ENCODE assay signal across 11 cellular contexts in genomic region chr18:2967820-2968219, GRCh38. TPM values are rescaled to one million over a fixed set of nuclear protein-coding genes. Genes with fewer than 3 reads are reported as not detected.
DNase-seq lines count a peak whose midpoint lies in the region; ATAC-seq and TF ChIP-seq lines count a peak whose summit lies in the region.
"Had no signal": no experiment of that assay in that cellular context is flagged by ENCODE, and none has a peak within 500 bp of the region (broad histone marks: within the 10 kb centered on the region; RNA-seq: fewer than 3 reads in every experiment).

No MANE protein-coding gene starts in this region.

- H3K36me3 ChIP-seq in muscle layer of duodenum (ENCODE audit: control insufficient read depth in 1 of 2, insufficient read depth in 2 of 2, low read length in 2 of 2) (no peaks in the 10 kb centered on the region), suprapubic skin (no peaks in the 10 kb centered on the region)

- H3K4me3 Mint-ChIP-seq in stimulated activated naive CD8-positive, alpha-beta T cell treated with anti-CD3 and anti-CD28 coated beads, Interleukin-15, Interleukin-2, amounts not matched to agents 100 ng/mL and 50 ng/mL, for 24 hours: peak overlapping the region; percentile 39
- peak overlapping the region; percentile 64 for H3K4me3 Mint-ChIP-seq in activated naive CD8-positive, alpha-beta T cell treated with anti-CD3 and anti-CD28 coated beads, Interleukin-2, amount 10 ng/mL, durations not matched to agents 7 days and 5 days

- no peaks in the 10 kb centered on the region for H3K9me3 Mint-ChIP-seq in stimulated activated naive CD8-positive, alpha-beta T cell treated with anti-CD3 and anti-CD28 coated beads, Interleukin-15, Interleukin-2, amounts not matched to agents 100 ng/mL and 50 ng/mL, for 24 hours
- H3K9me3 Mint-ChIP-seq in activated naive CD8-positive, alpha-beta T cell treated with anti-CD3 and anti-CD28 coated beads, Interleukin-2, amount 10 ng/mL, durations not matched to agents 7 days and 5 days: no peaks in the 10 kb centered on the region

- no peak for TF ChIP-seq POLR2A in suprapubic skin (IDR thresholded peaks at IDR 0.05)

- TF ChIP-seq CTCF in suprapubic skin (IDR thresholded peaks at IDR 0.05): no peak

- no peak for DNase-seq in stimulated activated naive CD8-positive, alpha-beta T cell treated with anti-CD3 and anti-CD28 coated beads, Interleukin-15, Interleukin-2, amounts not matched to agents 100 U/mL and 50 U/mL, for 24 hours
- DNase-seq in activated naive CD8-positive, alpha-beta T cell treated with anti-CD3 and anti-CD28 coated beads, Interleukin-2, amount 10 ng/mL, durations not matched to agents 7 days and 5 days: no peak
- DNase-seq in stimulated activated CD4-positive, alpha-beta T cell treated with anti-CD3 and anti-CD28 coated beads, Interleukin-4, amount 100 ng/mL, for 1 hour: no peak
- DNase-seq in suprapubic skin (ENCODE audit: low spot score in 2 of 2): no peak
- no peak for DNase-seq in mucosa of gallbladder (ENCODE audit: low spot score)
- DNase-seq: amygdala, NCI-H146 had no signal

- no peak overlapping the region for H3K4me3 ChIP-seq in muscle layer of duodenum (ENCODE audit: low read depth in 1 of 2, low read length in 2 of 2)
- no peak overlapping the region for H3K4me3 ChIP-seq in suprapubic skin
- H3K4me3 ChIP-seq: hepatocyte had no signal

- H3K9me3 ChIP-seq in muscle layer of duodenum (ENCODE audit: control insufficient read depth in 1 of 2, low read length in 2 of 2): no peaks in the 10 kb centered on the region
- H3K9me3 ChIP-seq in suprapubic skin: no peaks in the 10 kb centered on the region

- POLR2A ChIA-PET in activated naive CD8-positive, alpha-beta T cell treated with anti-CD3 and anti-CD28 coated beads, Interleukin-2, amount 10 ng/mL, durations not matched to agents 7 days and 5 days (lab: Charles Lee): interaction anchor here (1.6 to 6.7 kb wide), 2 partner anchors 8 to 11 kb away, joined by 4 to 104 read pairs; no protein-coding TSS in a partner anchor

- WGBS in suprapubic skin: 82% methylated on average over 8 of the region's 8 CpGs

- no peaks in the 10 kb centered on the region for H3K27me3 ChIP-seq in muscle layer of duodenum (ENCODE audit: low read depth, low read length)
- no peaks in the 10 kb centered on the region for H3K27me3 ChIP-seq in suprapubic skin
- H3K27me3 ChIP-seq: hepatocyte had no signal

- no peak for TF ChIP-seq EP300 in suprapubic skin (IDR thresholded peaks at IDR 0.05)

- peaks cover 29% of the 10 kb centered on the region for H3K36me3 Mint-ChIP-seq in stimulated activated naive CD8-positive, alpha-beta T cell treated with anti-CD3 and anti-CD28 coated beads, Interleukin-15, Interleukin-2, amounts not matched to agents 100 ng/mL and 50 ng/mL, for 24 hours (ENCODE audit: low read depth)
- peaks cover 18% of the 10 kb centered on the region for H3K36me3 Mint-ChIP-seq in activated naive CD8-positive, alpha-beta T cell treated with anti-CD3 and anti-CD28 coated beads, Interleukin-2, amount 10 ng/mL, durations not matched to agents 7 days and 5 days

- H3K27ac ChIP-seq in muscle layer of duodenum (ENCODE audit: low read length) (peak overlapping the region; percentile 1), suprapubic skin (no peak overlapping the region)

- peaks cover 17 to 27% of the 10 kb centered on the region in 2 donors for H3K4me1 ChIP-seq in muscle layer of duodenum (ENCODE audit: control insufficient read depth in 1 of 2, insufficient read depth in 2 of 2, low read length in 2 of 2)
- peaks cover 24% of the 10 kb centered on the region for H3K4me1 ChIP-seq in suprapubic skin

- H3K27me3 Mint-ChIP-seq in stimulated activated naive CD8-positive, alpha-beta T cell treated with anti-CD3 and anti-CD28 coated beads, Interleukin-15, Interleukin-2, amounts not matched to agents 100 ng/mL and 50 ng/mL, for 24 hours: no peaks in the 10 kb centered on the region
- no peaks in the 10 kb centered on the region for H3K27me3 Mint-ChIP-seq in activated naive CD8-positive, alpha-beta T cell treated with anti-CD3 and anti-CD28 coated beads, Interleukin-2, amount 10 ng/mL, durations not matched to agents 7 days and 5 days

- H3K4me1 Mint-ChIP-seq in stimulated activated naive CD8-positive, alpha-beta T cell treated with anti-CD3 and anti-CD28 coated beads, Interleukin-15, Interleukin-2, amounts not matched to agents 100 ng/mL and 50 ng/mL, for 24 hours (ENCODE audit: low read depth): peaks cover 100% of the 10 kb centered on the region
- peaks cover 86% of the 10 kb centered on the region for H3K4me1 Mint-ChIP-seq in activated naive CD8-positive, alpha-beta T cell treated with anti-CD3 and anti-CD28 coated beads, Interleukin-2, amount 10 ng/mL, durations not matched to agents 7 days and 5 days

- ATAC-seq in stimulated activated naive CD8-positive, alpha-beta T cell treated with anti-CD3 and anti-CD28 coated beads, Interleukin-15, Interleukin-2, amounts not matched to agents 100 U/mL and 50 U/mL, for 24 hours: no peak
- no peak for ATAC-seq in activated naive CD8-positive, alpha-beta T cell treated with anti-CD3 and anti-CD28 coated beads, Interleukin-2, amount 10 ng/mL, durations not matched to agents 7 days and 5 days (ENCODE audit: low read depth)
- no peak for ATAC-seq in HG02938 (IDR thresholded peaks at IDR 0.05; ENCODE audit: unreplicated experiment)

- peak overlapping the region; percentile 97 for H3K27ac Mint-ChIP-seq in stimulated activated naive CD8-positive, alpha-beta T cell treated with anti-CD3 and anti-CD28 coated beads, Interleukin-15, Interleukin-2, amounts not matched to agents 100 ng/mL and 50 ng/mL, for 24 hours
- peak overlapping the region; percentile 87 for H3K27ac Mint-ChIP-seq in activated naive CD8-positive, alpha-beta T cell treated with anti-CD3 and anti-CD28 coated beads, Interleukin-2, amount 10 ng/mL, durations not matched to agents 7 days and 5 days

RNA-seq across cellular contexts. Expression of gene LPIN2, which starts 45.1 kb away (rescaled TPM):
- total RNA-seq in activated naive CD8-positive, alpha-beta T cell treated with anti-CD3 and anti-CD28 coated beads, Interleukin-2, amount 10 ng/mL, durations not matched to agents 7 days and 5 days: 10 to 100 TPM; 91.0 to 93.9 TPM
- total RNA-seq in suprapubic skin (10 to 100 TPM in 1 of 4 donors, 1 to 10 TPM in 3; 7.2 to 11.2 (median 9.1) TPM), mucosa of gallbladder (190 TPM)

Comparison
In these comparisons a context has a peak if more than half of its experiments do, and no peak if none do; other contexts are left out.
1. RNA of gene LPIN2, which starts 45.1 kb away (total RNA-seq): 190 TPM in mucosa of gallbladder (single experiment) and 91.0 to 93.9 TPM in activated naive CD8-positive, alpha-beta T cell treated with anti-CD3 and anti-CD28 coated beads, Interleukin-2, amount 10 ng/mL, durations not matched to agents 7 days and 5 days; 7.2 to 11.2 TPM in suprapubic skin; every median in the first group is over 4 times any median in the second.